8 cellular contexts compared by ENCODE assay signal in genomic region chr7:74289660-74290589, GRCh38.
DNase-seq lines count a peak whose midpoint lies in the region; TF ChIP-seq lines count a peak whose summit lies in the region.

No MANE protein-coding gene starts in this region.

- peak overlapping the region; percentile 96 for H3K4me2 ChIP-seq in OCI-LY3 (ENCODE audit: low read length)

- H3K9me3 ChIP-seq in OCI-LY3 (ENCODE audit: insufficient read depth, low read length) = no peaks in the 10 kb centered on the region

- H2AFZ ChIP-seq in OCI-LY3 (ENCODE audit: low read depth, low read length) = no peak overlapping the region

- in situ Hi-C loops in astrocyte of the cerebellum (cut with HindIII; ENCODE audit: low sequenced_read_pairs) = no loop called here

- TF ChIP-seq CTCF in OCI-LY3 (IDR thresholded peaks at IDR 0.05; ENCODE audit: low read depth, low read length) = no peak
- no peak for TF ChIP-seq CTCF in astrocyte of the cerebellum (IDR thresholded peaks at IDR 0.05; ENCODE audit: low read depth, low read length, missing control alignments)

- peaks cover 55% of the 10 kb centered on the region for H3K79me2 ChIP-seq in OCI-LY3 (ENCODE audit: low read length)

- H3K4me3 ChIP-seq in OCI-LY3 (ENCODE audit: low read length) = peak overlapping the region; percentile 96
- peak overlapping the region; percentile 86 for H3K4me3 ChIP-seq in astrocyte of the cerebellum (ENCODE audit: low read depth, low read length)
- peak overlapping the region; percentile 71 for H3K4me3 ChIP-seq in skeletal muscle cell (ENCODE audit: low read depth, low read length)

- peaks cover 42% of the 10 kb centered on the region for H4K20me1 ChIP-seq in OCI-LY3 (ENCODE audit: insufficient read depth, low read length)

- H3K4me1 ChIP-seq in OCI-LY3 (ENCODE audit: low read length) = peaks cover 57% of the 10 kb centered on the region

- peak overlapping the region; percentile 30; the same call in 1 of the 2 replicates for H3K27ac ChIP-seq in OCI-LY3 (ENCODE audit: low read length)

- H3K27me3 ChIP-seq in OCI-LY3 (ENCODE audit: low read depth, low read length) = no peaks in the 10 kb centered on the region

- H3K36me3 ChIP-seq in OCI-LY3 (replicated peaks; ENCODE audit: low read depth, low read length) = no peaks in the 10 kb centered on the region

- DNase-seq in DMS 273 (lab: John Stamatoyannopoulos, UW; ENCODE audit: unreplicated experiment) (peak; percentile 56), DMS 273 treated with DMSO at 0.1 percent for 48 hours (lab: John Stamatoyannopoulos, UW) (no peak), astrocyte of the cerebellum (ENCODE audit: low read depth) (no peak), hypothalamus (lab: John Stamatoyannopoulos, UW) (peak in 46 of 51 donors; percentile 17 to 84 (median 42)), skeletal muscle cell (ENCODE audit: low read depth) (no peak), LoVo (ENCODE audit: low spot score) (no peak), HuH-7 (ENCODE audit: low spot score) (no peak)

- H3K9ac ChIP-seq in OCI-LY3 (ENCODE audit: low read length) = peak overlapping the region; percentile 79

Comparison
In these comparisons a context has a peak if more than half of its experiments do, and no peak if none do; other contexts are left out.
1. DNase-seq: peak in DMS 273 (single experiment) and hypothalamus (46 of 51); none in DMS 273 treated with DMSO at 0.1 percent for 48 hours (single experiment), astrocyte of the cerebellum (single experiment), skeletal muscle cell (single experiment), LoVo (single experiment) and HuH-7 (single experiment).
2. Peak in every context shown above with its lines, with median percentiles within 50 percentile points of each other: H3K4me3 ChIP-seq.